Comparison of ENCODE assay signal across 1 cellular context in the genomic region with DNA sequence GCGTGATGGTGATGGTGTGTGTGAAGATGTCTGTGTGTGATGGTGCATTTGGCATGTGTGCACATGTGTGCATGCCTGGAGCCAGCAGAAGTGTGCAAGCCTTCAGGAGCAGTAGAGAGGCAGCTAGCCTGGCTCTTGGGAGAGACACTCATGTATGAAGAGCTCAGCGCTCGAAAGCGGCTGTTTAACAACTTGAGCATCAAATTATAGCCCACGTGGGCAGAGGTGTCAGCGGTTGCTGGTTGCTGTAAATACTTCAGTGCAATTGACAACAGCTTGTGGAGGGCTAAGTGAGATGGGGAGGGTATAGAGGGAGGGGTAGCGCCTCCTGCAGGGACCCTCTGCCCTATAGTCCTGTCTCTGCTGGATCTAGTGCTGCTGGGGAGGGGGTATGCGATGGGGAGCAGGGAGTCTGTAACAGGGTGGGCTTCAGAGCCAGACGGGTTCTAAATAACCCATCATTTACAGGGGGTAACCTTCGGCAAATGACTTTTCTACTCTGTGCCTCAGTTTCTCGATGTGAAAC.
TF ChIP-seq lines count a peak whose summit lies in the region.

No MANE protein-coding gene starts in this region.

TF ChIP-seq in GM23338, 12 proteins besides CTCF, POLR2A, EP300 and RAD21 (continued from another document):
- TF ChIP-seq, protein P1, sequence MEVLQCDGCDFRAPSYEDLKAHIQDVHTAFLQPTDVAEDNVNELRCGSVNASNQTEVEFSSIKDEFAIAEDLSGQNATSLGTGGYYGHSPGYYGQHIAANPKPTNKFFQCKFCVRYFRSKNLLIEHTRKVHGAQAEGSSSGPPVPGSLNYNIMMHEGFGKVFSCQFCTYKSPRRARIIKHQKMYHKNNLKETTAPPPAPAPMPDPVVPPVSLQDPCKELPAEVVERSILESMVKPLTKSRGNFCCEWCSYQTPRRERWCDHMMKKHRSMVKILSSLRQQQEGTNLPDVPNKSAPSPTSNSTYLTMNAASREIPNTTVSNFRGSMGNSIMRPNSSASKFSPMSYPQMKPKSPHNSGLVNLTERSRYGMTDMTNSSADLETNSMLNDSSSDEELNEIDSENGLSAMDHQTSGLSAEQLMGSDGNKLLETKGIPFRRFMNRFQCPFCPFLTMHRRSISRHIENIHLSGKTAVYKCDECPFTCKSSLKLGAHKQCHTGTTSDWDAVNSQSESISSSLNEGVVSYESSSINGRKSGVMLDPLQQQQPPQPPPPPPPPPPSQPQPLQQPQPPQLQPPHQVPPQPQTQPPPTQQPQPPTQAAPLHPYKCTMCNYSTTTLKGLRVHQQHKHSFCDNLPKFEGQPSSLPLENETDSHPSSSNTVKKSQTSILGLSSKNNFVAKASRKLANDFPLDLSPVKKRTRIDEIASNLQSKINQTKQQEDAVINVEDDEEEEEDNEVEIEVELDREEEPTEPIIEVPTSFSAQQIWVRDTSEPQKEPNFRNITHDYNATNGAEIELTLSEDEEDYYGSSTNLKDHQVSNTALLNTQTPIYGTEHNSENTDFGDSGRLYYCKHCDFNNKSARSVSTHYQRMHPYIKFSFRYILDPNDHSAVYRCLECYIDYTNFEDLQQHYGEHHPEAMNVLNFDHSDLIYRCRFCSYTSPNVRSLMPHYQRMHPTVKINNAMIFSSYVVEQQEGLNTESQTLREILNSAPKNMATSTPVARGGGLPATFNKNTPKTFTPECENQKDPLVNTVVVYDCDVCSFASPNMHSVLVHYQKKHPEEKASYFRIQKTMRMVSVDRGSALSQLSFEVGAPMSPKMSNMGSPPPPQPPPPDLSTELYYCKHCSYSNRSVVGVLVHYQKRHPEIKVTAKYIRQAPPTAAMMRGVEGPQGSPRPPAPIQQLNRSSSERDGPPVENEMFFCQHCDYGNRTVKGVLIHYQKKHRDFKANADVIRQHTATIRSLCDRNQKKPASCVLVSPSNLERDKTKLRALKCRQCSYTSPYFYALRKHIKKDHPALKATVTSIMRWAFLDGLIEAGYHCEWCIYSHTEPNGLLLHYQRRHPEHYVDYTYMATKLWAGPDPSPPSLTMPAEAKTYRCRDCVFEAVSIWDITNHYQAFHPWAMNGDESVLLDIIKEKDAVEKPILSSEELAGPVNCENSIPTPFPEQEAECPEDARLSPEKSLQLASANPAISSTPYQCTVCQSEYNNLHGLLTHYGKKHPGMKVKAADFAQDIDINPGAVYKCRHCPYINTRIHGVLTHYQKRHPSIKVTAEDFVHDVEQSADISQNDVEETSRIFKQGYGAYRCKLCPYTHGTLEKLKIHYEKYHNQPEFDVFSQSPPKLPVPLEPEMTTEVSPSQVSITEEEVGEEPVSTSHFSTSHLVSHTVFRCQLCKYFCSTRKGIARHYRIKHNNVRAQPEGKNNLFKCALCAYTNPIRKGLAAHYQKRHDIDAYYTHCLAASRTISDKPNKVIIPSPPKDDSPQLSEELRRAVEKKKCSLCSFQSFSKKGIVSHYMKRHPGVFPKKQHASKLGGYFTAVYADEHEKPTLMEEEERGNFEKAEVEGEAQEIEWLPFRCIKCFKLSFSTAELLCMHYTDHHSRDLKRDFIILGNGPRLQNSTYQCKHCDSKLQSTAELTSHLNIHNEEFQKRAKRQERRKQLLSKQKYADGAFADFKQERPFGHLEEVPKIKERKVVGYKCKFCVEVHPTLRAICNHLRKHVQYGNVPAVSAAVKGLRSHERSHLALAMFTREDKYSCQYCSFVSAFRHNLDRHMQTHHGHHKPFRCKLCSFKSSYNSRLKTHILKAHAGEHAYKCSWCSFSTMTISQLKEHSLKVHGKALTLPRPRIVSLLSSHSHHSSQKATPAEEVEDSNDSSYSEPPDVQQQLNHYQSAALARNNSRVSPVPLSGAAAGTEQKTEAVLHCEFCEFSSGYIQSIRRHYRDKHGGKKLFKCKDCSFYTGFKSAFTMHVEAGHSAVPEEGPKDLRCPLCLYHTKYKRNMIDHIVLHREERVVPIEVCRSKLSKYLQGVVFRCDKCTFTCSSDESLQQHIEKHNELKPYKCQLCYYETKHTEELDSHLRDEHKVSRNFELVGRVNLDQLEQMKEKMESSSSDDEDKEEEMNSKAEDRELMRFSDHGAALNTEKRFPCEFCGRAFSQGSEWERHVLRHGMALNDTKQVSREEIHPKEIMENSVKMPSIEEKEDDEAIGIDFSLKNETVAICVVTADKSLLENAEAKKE (CRISPR knock-in tag; IDR thresholded peaks at IDR 0.05), result no peak
- TF ChIP-seq JUNB (IDR thresholded peaks at IDR 0.05; ENCODE audit: unreplicated experiment) (no peak), NANOG (IDR thresholded peaks at IDR 0.05; ENCODE audit: borderline replicate concordance) (no peak), POLR2AphosphoS5 (IDR thresholded peaks at IDR 0.05; ENCODE audit: low read depth) (no peak), STAT1 (IDR thresholded peaks at IDR 0.05; ENCODE audit: unreplicated experiment) (no peak), ZNF114 (CRISPR knock-in tag; IDR thresholded peaks at IDR 0.05) (no peak), CREB1 (CRISPR knock-in tag; IDR thresholded peaks at IDR 0.05; ENCODE audit: low read depth) (no peak), ETS1 (IDR thresholded peaks at IDR 0.05) (no peak)
